Comparison of ENCODE assay signal across 8 cellular contexts in the genomic region with DNA sequence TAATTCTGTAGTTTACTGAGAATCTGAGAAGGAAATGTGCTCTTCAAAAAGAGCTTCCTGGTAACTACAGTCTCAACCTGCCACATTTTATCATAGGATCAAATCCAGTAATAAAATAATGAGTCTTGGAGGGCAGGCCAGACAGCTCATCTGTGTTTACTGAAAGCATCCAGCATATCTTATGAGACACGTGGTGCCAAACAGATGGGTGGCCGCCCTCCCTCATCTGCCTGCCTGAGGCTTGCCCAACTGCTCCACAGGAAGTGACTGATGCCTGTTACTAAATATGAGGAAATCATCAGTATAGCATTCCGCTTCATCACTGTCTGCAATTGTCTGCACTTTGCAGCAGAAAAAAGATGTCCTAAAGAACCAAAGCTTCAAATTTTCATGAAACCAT. TPM values are rescaled to one million over a fixed set of nuclear protein-coding genes. Genes with fewer than 3 reads are reported as not detected.
A peak's percentile ranks its signal among the peaks of the same experiment; 100 is the strongest.
DNase-seq lines count a peak whose midpoint lies in the region; ATAC-seq, FAIRE-seq and TF ChIP-seq lines count a peak whose summit lies in the region.

No MANE protein-coding gene starts in this region.

- WGBS in esophagus squamous epithelium, 2 donors: 15 to 19% methylated on average over 3 of the region's 3 CpGs
- WGBS in pancreas, 2 donors: 61 to 70% methylated on average over 3 of the region's 3 CpGs
- 3% methylated on average over 3 of the region's 3 CpGs for WGBS in thymus

- intact Hi-C loops in esophagus squamous epithelium (cut with DNase I) (no loop called here), pancreas (cut with DNase I) (loop anchor here in 2 of 3 donors (10.0 kb wide), 2 partner anchors 47 to 57 kb away; a partner anchor contains a TSS)

- in situ Hi-C loops in HAP-1 (cut with MboI; ENCODE audit: low sequenced_read_pairs): no loop called here

- H3K27ac ChIP-seq in esophagus squamous epithelium (peak overlapping the region; percentile 25 to 57 (median 39)), pancreas (peak overlapping the region in 1 of 4 donors; percentile 1), thymus (ENCODE audit: low read depth) (peak overlapping the region; percentile 36)

- ATAC-seq in GM18511 (IDR thresholded peaks at IDR 0.05; ENCODE audit: unreplicated experiment) (peak; percentile 96), HG03097 (IDR thresholded peaks at IDR 0.05; ENCODE audit: low FRiP score, unreplicated experiment) (peak; percentile 77), pancreas (peak in 3 of 4 donors; percentile 77 to 89 (median 81))

- peak; percentile 41 for DNase-seq in OCI-M1 (lab: John Stamatoyannopoulos, UW)
- DNase-seq in activated T-cell treated with anti-CD3 and anti-CD28 coated beads for 48 hours (ENCODE audit: low read depth): peak; percentile 47
- DNase-seq in esophagus squamous epithelium (lab: John Stamatoyannopoulos, UW): peak; percentile 30
- peak in 2 of 6 donors; percentile 20 to 50 for DNase-seq in pancreas
- no peak for DNase-seq in HAP-1 (ENCODE audit: low spot score in 2 of 2)

- no peak for FAIRE-seq in pancreas (lab: Jason Lieb, UNC)

- TF ChIP-seq POLR2A in esophagus squamous epithelium (IDR thresholded peaks at IDR 0.05): no peak

- no peaks in the 10 kb centered on the region for H3K27me3 ChIP-seq in esophagus squamous epithelium
- no peaks in the 10 kb centered on the region for H3K27me3 ChIP-seq in pancreas
- H3K27me3 ChIP-seq in thymus (ENCODE audit: control insufficient read depth, insufficient read depth): no peaks in the 10 kb centered on the region
- H3K27me3 ChIP-seq in HAP-1 (ENCODE audit: low read depth): no peaks in the 10 kb centered on the region

- TF ChIP-seq CTCF in esophagus squamous epithelium (IDR thresholded peaks at IDR 0.05): no peak
- no peak for TF ChIP-seq CTCF in pancreas (IDR thresholded peaks at IDR 0.05)

- peaks cover 0 to 20% (median 8%) of the 10 kb centered on the region in 3 donors for H3K4me1 ChIP-seq in esophagus squamous epithelium
- H3K4me1 ChIP-seq in pancreas: peaks cover 4 to 5% (median 4%) of the 10 kb centered on the region in 3 donors
- peaks cover 3% of the 10 kb centered on the region for H3K4me1 ChIP-seq in thymus (ENCODE audit: control insufficient read depth, insufficient read depth, low read length)
- H3K4me1 ChIP-seq in HAP-1: peaks cover 4% of the 10 kb centered on the region; the same call in 1 of the 2 replicates

- H3K9me3 ChIP-seq in esophagus squamous epithelium: no peaks in the 10 kb centered on the region
- no peaks in the 10 kb centered on the region for H3K9me3 ChIP-seq in pancreas
- no peaks in the 10 kb centered on the region for H3K9me3 ChIP-seq in thymus (ENCODE audit: control insufficient read depth)
- H3K9me3 ChIP-seq in HAP-1: no peaks in the 10 kb centered on the region

- H3K36me3 ChIP-seq in esophagus squamous epithelium: peaks cover 0 to 72% (median 7%) of the 10 kb centered on the region in 3 donors
- H3K36me3 ChIP-seq in pancreas: no peaks in the 10 kb centered on the region
- peaks cover 3% of the 10 kb centered on the region for H3K36me3 ChIP-seq in thymus (ENCODE audit: control insufficient read depth, insufficient read depth)
- peaks cover 24% of the 10 kb centered on the region for H3K36me3 ChIP-seq in HAP-1 (replicated peaks)

- H3K4me3 ChIP-seq in esophagus squamous epithelium (no peak overlapping the region), pancreas (no peak overlapping the region), thymus (ENCODE audit: low read length) (no peak overlapping the region), HAP-1 (no peak overlapping the region)

RNA-seq across cellular contexts. Expression of a gene that starts 13.5 kb away (rescaled TPM):
- total RNA-seq in esophagus squamous epithelium: 10 to 100 TPM; 43.1 to 82.0 (median 60.1) TPM
- total RNA-seq in pancreas: 10 to 100 TPM; 29.4 to 65.4 (median 37.9) TPM
- 10 to 100 TPM; 31.6 to 52.4 TPM for polyA plus RNA-seq in pancreas
- polyA plus RNA-seq in thymus: 63.7 TPM

RNA-seq across cellular contexts. Expression of a gene that starts 60.0 kb away (rescaled TPM):
- 10 to 100 TPM in 3 of 4 donors, 1 to 10 TPM in 1; 9.4 to 31.1 (median 18.7) TPM for total RNA-seq in esophagus squamous epithelium
- 10 to 100 TPM; 13.7 to 24.0 (median 16.1) TPM for total RNA-seq in pancreas
- 10 to 100 TPM in 1 of 2 donors, 1 to 10 TPM in 1; 9.5 to 21.6 TPM for polyA plus RNA-seq in pancreas
- polyA plus RNA-seq in thymus: 38.5 TPM

Comparison
In these comparisons a context has a peak if more than half of its experiments do, and no peak if none do; other contexts are left out.
1. DNase-seq: peak in OCI-M1 (single experiment), activated T-cell treated with anti-CD3 and anti-CD28 coated beads for 48 hours (single experiment) and esophagus squamous epithelium (single experiment); none in HAP-1 (0 of 2).
2. Peak in every context shown above with its lines, with median percentiles within 50 percentile points of each other: ATAC-seq.